In the genomic region with DNA sequence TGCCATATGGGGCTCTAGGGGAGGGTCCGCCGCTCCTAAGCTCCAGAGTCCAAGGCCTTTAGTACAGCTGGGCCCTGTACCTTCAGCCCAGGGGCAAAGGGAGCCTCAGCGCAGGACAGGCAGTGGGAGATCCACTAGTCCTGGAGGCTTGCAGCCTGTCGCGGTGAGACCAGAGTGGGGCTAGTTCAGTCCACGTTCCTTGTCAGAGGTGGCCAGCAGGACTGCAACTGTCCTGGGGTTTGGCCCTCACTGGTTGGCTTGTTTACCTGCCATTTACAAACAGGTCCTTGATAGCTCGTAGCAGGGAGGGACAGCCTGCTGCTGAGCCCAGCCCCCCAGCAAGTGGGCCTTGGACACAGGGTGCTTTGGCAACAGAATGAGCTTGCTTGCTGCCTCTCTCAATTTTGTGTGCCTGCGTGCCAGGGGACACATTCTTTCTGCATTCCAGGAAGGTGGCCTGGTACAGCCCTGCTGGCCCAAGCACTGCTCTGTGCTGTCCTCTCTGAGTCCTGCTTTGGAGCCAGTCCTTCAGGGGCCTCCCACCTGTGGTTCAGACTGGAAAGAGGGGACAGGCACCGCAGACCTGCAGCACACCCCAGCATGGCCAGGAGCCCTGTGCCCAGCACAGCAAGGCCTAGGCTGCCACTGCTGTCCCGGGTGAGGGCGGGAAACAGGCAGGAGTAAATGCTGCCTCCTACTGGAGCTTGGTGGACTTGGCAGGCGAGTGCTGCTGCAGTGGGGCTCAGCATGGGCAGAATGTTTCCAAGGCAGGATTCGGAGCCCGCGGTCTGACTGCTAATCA, we compare ENCODE assay signal across 9 cellular contexts. TPM values are rescaled to one million over a fixed set of nuclear protein-coding genes. Genes with fewer than 3 reads are reported as not detected.
DNase-seq lines count a peak whose midpoint lies in the region; ATAC-seq and TF ChIP-seq lines count a peak whose summit lies in the region.
"Had no signal": no experiment of that assay in that cellular context is flagged by ENCODE, and none has a peak within 500 bp of the region (broad histone marks: within the 10 kb centered on the region; RNA-seq: fewer than 3 reads in every experiment).

No MANE protein-coding gene starts in this region.

- no peak overlapping the region for H3K4me3 ChIP-seq in GM06990 (replicated peaks; ENCODE audit: low read depth, low read length)
- no peak overlapping the region for H3K4me3 ChIP-seq in adrenal gland
- H3K4me3 ChIP-seq: SJSA1 had no signal

- H3K4me1 ChIP-seq in adrenal gland (replicated peaks in 1 of 2) = peaks cover 72 to 96% of the 10 kb centered on the region in 2 donors
- H3K4me1 ChIP-seq: SJSA1 had no signal

- H3K36me3 ChIP-seq in GM06990 (ENCODE audit: control insufficient read depth, insufficient read depth, low read length) = peaks cover 6% of the 10 kb centered on the region
- peaks cover 0 to 20% of the 10 kb centered on the region in 2 donors for H3K36me3 ChIP-seq in adrenal gland (replicated peaks in 1 of 2)

- intact Hi-C loops in adrenal gland (cut with DNase I) = no loop called here

- WGBS in adrenal gland, 4 donors = 33 to 46% (median 43%) methylated on average over 5 to 15 of the region's 15 CpGs

- DNase-seq in GM06990 (ENCODE audit: extremely low read depth, insufficient read length) (no peak), NAMALWA (ENCODE audit: low spot score) (peak; percentile 56), adrenal gland (peak; percentile 72 to 95 (median 91)), iPS-NIHi7 (ENCODE audit: extremely low spot score) (peak; percentile 86), ureter (ENCODE audit: low spot score) (no peak), NCI-H1105 (lab: John Stamatoyannopoulos, UW) (no peak)
- peak; percentile 29 to 56 for DNase-seq in stimulated activated CD4-positive, alpha-beta T cell treated with anti-CD3 and anti-CD28 coated beads, Interleukin-2, amount 100 ng/mL, for 24 hours

- no peaks in the 10 kb centered on the region for H3K9me3 ChIP-seq in adrenal gland (replicated peaks in 1 of 3)
- H3K9me3 ChIP-seq: SJSA1 had no signal

- TF ChIP-seq POLR2A in adrenal gland (IDR thresholded peaks at IDR 0.05) = peak; percentile 16 to 80

- peak overlapping the region; percentile 84 to 96 (median 87) for H3K27ac ChIP-seq in adrenal gland
- H3K27ac ChIP-seq: SJSA1 had no signal

- peak; percentile 80 for TF ChIP-seq CTCF in GM06990 (IDR thresholded peaks at IDR 0.05; ENCODE audit: insufficient read depth, low read length, poor library complexity, severe bottlenecking)
- peak; percentile 20 to 67 (median 52) for TF ChIP-seq CTCF in adrenal gland (IDR thresholded peaks at IDR 0.05)

- no peak for ATAC-seq in GM19035 (IDR thresholded peaks at IDR 0.05; ENCODE audit: unreplicated experiment)

- H3K27me3 ChIP-seq in GM06990 (replicated peaks; ENCODE audit: control insufficient read depth, insufficient read depth, low read length) (no peaks in the 10 kb centered on the region), adrenal gland (no peaks in the 10 kb centered on the region)
- H3K27me3 ChIP-seq: SJSA1 had no signal

RNA-seq across cellular contexts. Expression of a gene that starts 15.2 kb away (rescaled TPM):
- total RNA-seq in adrenal gland = 100 to 1,000 TPM in 2 of 8 donors, 10 to 100 TPM in 6; 65.7 to 116 (median 84.2) TPM
- 10 to 100 TPM; 20.3 to 28.8 (median 22.7) TPM for polyA plus RNA-seq in adrenal gland
- 70.7 TPM for total RNA-seq in ureter

RNA-seq across cellular contexts. Expression of a gene that starts 43.0 kb away (rescaled TPM):
- total RNA-seq in adrenal gland = 10 to 100 TPM in 5 of 8 donors, 1 to 10 TPM in 3; 8.4 to 14.0 (median 10.2) TPM
- polyA plus RNA-seq in adrenal gland = 10 to 100 TPM in 1 of 3 donors, 1 to 10 TPM in 2; 5.1 to 12.9 (median 5.5) TPM
- total RNA-seq in ureter = 15.1 TPM

Comparison
In these comparisons a context has a peak if more than half of its experiments do, and no peak if none do; other contexts are left out.
1. DNase-seq: peak in NAMALWA (single experiment), adrenal gland (7 of 7), iPS-NIHi7 (single experiment) and stimulated activated CD4-positive, alpha-beta T cell treated with anti-CD3 and anti-CD28 coated beads, Interleukin-2, amount 100 ng/mL, for 24 hours (2 of 2); none in GM06990 (single experiment), ureter (single experiment) and NCI-H1105 (single experiment).